In genomic region chr2:29059612-29060011, GRCh38 we compare ENCODE assay signal across 33 cellular contexts. TPM values are rescaled to one million over a fixed set of nuclear protein-coding genes. Genes with fewer than 3 reads are reported as not detected.
DNase-seq lines count a peak whose midpoint lies in the region; ATAC-seq, FAIRE-seq and TF ChIP-seq lines count a peak whose summit lies in the region.
"Had no signal": no experiment of that assay in that cellular context is flagged by ENCODE, and none has a peak within 500 bp of the region (broad histone marks: within the 10 kb centered on the region; RNA-seq: fewer than 3 reads in every experiment).

No MANE protein-coding gene starts in this region.

- no peaks in the 10 kb centered on the region for H3K79me2 ChIP-seq in neural progenitor cell (ENCODE audit: low read depth)

- H3K4me3 ChIP-seq in bronchial epithelial cell (ENCODE audit: low read depth, low read length) (no peak overlapping the region), neural progenitor cell (no peak overlapping the region)
- H3K4me3 ChIP-seq: left ventricle myocardium inferior, pancreas, right atrium auricular region, SJSA1, spleen, uterus had no signal

- no peak for FAIRE-seq in bronchial epithelial cell (lab: Jason Lieb, UNC)
- FAIRE-seq: GM18507, H1, pancreas, RCC 7860 had no signal

- TF ChIP-seq CTCF in bronchial epithelial cell (IDR thresholded peaks at IDR 0.05; ENCODE audit: insufficient read depth, low read length, severe bottlenecking) (no peak), neural progenitor cell (IDR thresholded peaks at IDR 0.05) (no peak)

- H3K27ac ChIP-seq in neural progenitor cell: no peak overlapping the region
- H3K27ac ChIP-seq: left ventricle myocardium inferior, pancreas, right atrium auricular region, SJSA1, spleen, uterus had no signal

- H3K4me1 Mint-ChIP-seq in activated T-cell treated with anti-CD3 and anti-CD28 coated beads, Interleukin-2, amount 50 U/mL, for 24 hours (ENCODE audit: low read depth): peaks cover 22% of the 10 kb centered on the region
- peaks cover 58% of the 10 kb centered on the region for H3K4me1 Mint-ChIP-seq in neural progenitor cell
- H3K4me1 Mint-ChIP-seq: naive B cell; stimulated activated memory B cell treated with anti-CD40 and anti-IgM and Interleukin-4, amounts not matched to agents 10 μg/mL and 1 μg/mL and 100 μg/mL, for 72 hours had no signal

- H3K4me1 ChIP-seq in neural progenitor cell: peaks cover 27% of the 10 kb centered on the region
- H3K4me1 ChIP-seq: SJSA1, uterus had no signal

- no peak overlapping the region for H3K4me3 Mint-ChIP-seq in activated T-cell treated with anti-CD3 and anti-CD28 coated beads, Interleukin-2, amount 50 U/mL, for 24 hours
- H3K4me3 Mint-ChIP-seq in neural progenitor cell: no peak overlapping the region
- H3K4me3 Mint-ChIP-seq: naive B cell; stimulated activated memory B cell treated with anti-CD40 and anti-IgM and Interleukin-4, amounts not matched to agents 10 μg/mL and 1 μg/mL and 100 μg/mL, for 72 hours had no signal

- no peak overlapping the region for H3K9ac ChIP-seq in neural progenitor cell

- H3F3A ChIP-seq in neural progenitor cell (ENCODE audit: low read depth): peaks cover 18% of the 10 kb centered on the region

- no peaks in the 10 kb centered on the region for H3K36me3 ChIP-seq in bronchial epithelial cell (ENCODE audit: control insufficient read depth, insufficient read depth, low read length)
- H3K36me3 ChIP-seq in neural progenitor cell: no peaks in the 10 kb centered on the region
- H3K36me3 ChIP-seq: BE2C, left ventricle myocardium inferior, pancreas, right atrium auricular region, SJSA1, spleen, uterus had no signal

- H3K27me3 ChIP-seq in bronchial epithelial cell (ENCODE audit: control insufficient read depth, insufficient read depth, low read length) (no peaks in the 10 kb centered on the region), neural progenitor cell (no peaks in the 10 kb centered on the region)
- H3K27me3 ChIP-seq: BE2C, pancreas, right atrium auricular region, SJSA1, spleen, uterus had no signal

- H3K9me3 Mint-ChIP-seq in activated T-cell treated with anti-CD3 and anti-CD28 coated beads, Interleukin-2, amount 50 U/mL, for 24 hours: no peaks in the 10 kb centered on the region
- H3K9me3 Mint-ChIP-seq in neural progenitor cell: no peaks in the 10 kb centered on the region
- H3K9me3 Mint-ChIP-seq: naive B cell; stimulated activated memory B cell treated with anti-CD40 and anti-IgM and Interleukin-4, amounts not matched to agents 10 μg/mL and 1 μg/mL and 100 μg/mL, for 72 hours had no signal

- H3K36me3 Mint-ChIP-seq in activated T-cell treated with anti-CD3 and anti-CD28 coated beads, Interleukin-2, amount 50 U/mL, for 24 hours (ENCODE audit: low read depth): no peaks in the 10 kb centered on the region
- H3K36me3 Mint-ChIP-seq in neural progenitor cell: no peaks in the 10 kb centered on the region
- H3K36me3 Mint-ChIP-seq: naive B cell; stimulated activated memory B cell treated with anti-CD40 and anti-IgM and Interleukin-4, amounts not matched to agents 10 μg/mL and 1 μg/mL and 100 μg/mL, for 72 hours had no signal

- no peak for ATAC-seq in HG02588 (IDR thresholded peaks at IDR 0.05; ENCODE audit: unreplicated experiment)
- ATAC-seq in HG02840 (IDR thresholded peaks at IDR 0.05; ENCODE audit: low FRiP score, unreplicated experiment): no peak
- ATAC-seq: pancreas; stimulated activated memory B cell treated with anti-CD40 and anti-IgM and Interleukin-4, amounts not matched to agents 10 μg/mL and 1 μg/mL and 100 μg/mL, for 72 hours had no signal

- peaks cover 6% of the 10 kb centered on the region for H4K20me1 ChIP-seq in neural progenitor cell (ENCODE audit: low read depth)

- no peak overlapping the region for H2AFZ ChIP-seq in neural progenitor cell (replicated peaks)

- no peak for DNase-seq in activated T-cell treated with anti-CD3 and anti-CD28 coated beads, Interleukin-2, amount 50 U/mL, for 24 hours
- no peak for DNase-seq in activated T-cell treated with anti-CD3 and anti-CD28 coated beads, Interleukin-2, amount 50 U/mL, for 48 hours
- DNase-seq in NCI-H69 (lab: John Stamatoyannopoulos, UW) (peak; percentile 13), bronchial epithelial cell (ENCODE audit: low read depth) (peak; percentile 17), neural progenitor cell (ENCODE audit: low spot score) (no peak), epidermal melanocyte (ENCODE audit: insufficient read length, low spot score) (no peak)
- DNase-seq: activated CD4-positive, alpha-beta T cell treated with anti-CD3 and anti-CD28 coated beads for 48 hours; activated CD8-positive, alpha-beta memory T cell treated with anti-CD3 and anti-CD28 coated beads, Interleukin-2, amount 50 U/mL, for 4 hours; activated naive CD4-positive, alpha-beta T cell treated with Interleukin-2 at 50 U/mL for 16 hours; BE2C; COR-L47; DMS79; foreskin fibroblast; GF-D8; Karpas-422; left ventricle myocardium inferior; naive B cell; NCI-H1694; NCI-H2171 treated with DMSO at 0.1 percent for 48 hours; NCI-H526 treated with DMSO at 0.1 percent for 48 hours; pancreas; spleen; stimulated activated CD4-positive, alpha-beta T cell treated with anti-CD3 and anti-CD28 coated beads, Interleukin-2, amount 100 ng/mL, for 48 hours; uterus had no signal

- H3K4me2 ChIP-seq in neural progenitor cell: no peak overlapping the region

- H3K27ac Mint-ChIP-seq in activated T-cell treated with anti-CD3 and anti-CD28 coated beads, Interleukin-2, amount 50 U/mL, for 24 hours: peak overlapping the region; percentile 76
- peak overlapping the region; percentile 11 for H3K27ac Mint-ChIP-seq in neural progenitor cell
- H3K27ac Mint-ChIP-seq: naive B cell; stimulated activated memory B cell treated with anti-CD40 and anti-IgM and Interleukin-4, amounts not matched to agents 10 μg/mL and 1 μg/mL and 100 μg/mL, for 72 hours had no signal

- no peaks in the 10 kb centered on the region for H3K27me3 Mint-ChIP-seq in activated T-cell treated with anti-CD3 and anti-CD28 coated beads, Interleukin-2, amount 50 U/mL, for 24 hours
- peaks cover 4% of the 10 kb centered on the region for H3K27me3 Mint-ChIP-seq in neural progenitor cell (ENCODE audit: insufficient read depth, low read depth)
- H3K27me3 Mint-ChIP-seq: naive B cell; stimulated activated memory B cell treated with anti-CD40 and anti-IgM and Interleukin-4, amounts not matched to agents 10 μg/mL and 1 μg/mL and 100 μg/mL, for 72 hours had no signal

- H3K9me3 ChIP-seq in neural progenitor cell (ENCODE audit: low read depth): no peaks in the 10 kb centered on the region
- H3K9me3 ChIP-seq: BE2C, left ventricle myocardium inferior, pancreas, right atrium auricular region, SJSA1, spleen, uterus had no signal

RNA-seq across cellular contexts. Expression of gene PCARE, which starts 14.7 kb away (rescaled TPM):
- total RNA-seq in bronchial epithelial cell: not detected in 2 replicates
- not detected in 2 replicates for total RNA-seq in neural progenitor cell (ENCODE audit: low replicate concordance)
- total RNA-seq: H1; SJSA1; spleen; T-helper 1 cell treated with Interleukin-12 subunit alpha and Interleukin-12 subunit beta and Interleukin-4 antibody, amounts not matched to agents 30 ng/mL and 1 ng/mL, for 36 hours; uterus had no signal

RNA-seq across cellular contexts. Expression of gene CLIP4, which starts 55.6 kb away (rescaled TPM):
- total RNA-seq in bronchial epithelial cell (102 and 144 TPM in 2 replicates), neural progenitor cell (ENCODE audit: low replicate concordance) (1.5 and 2.1 TPM in 2 replicates)

Comparison
In these comparisons a context has a peak if more than half of its experiments do, and no peak if none do; other contexts are left out.
1. DNase-seq: peak in NCI-H69 (single experiment) and bronchial epithelial cell (single experiment); none in activated T-cell treated with anti-CD3 and anti-CD28 coated beads, Interleukin-2, amount 50 U/mL, for 24 hours (single experiment), activated T-cell treated with anti-CD3 and anti-CD28 coated beads, Interleukin-2, amount 50 U/mL, for 48 hours (0 of 2), neural progenitor cell (single experiment) and epidermal melanocyte (single experiment).
2. RNA of gene CLIP4, which starts 55.6 kb away (total RNA-seq): 102 to 144 TPM in bronchial epithelial cell; 1.5 to 2.1 TPM in neural progenitor cell; every median in the first group is over 10 times any median in the second.